Comparison of ENCODE assay signal across 1 cellular context in the genomic region with DNA sequence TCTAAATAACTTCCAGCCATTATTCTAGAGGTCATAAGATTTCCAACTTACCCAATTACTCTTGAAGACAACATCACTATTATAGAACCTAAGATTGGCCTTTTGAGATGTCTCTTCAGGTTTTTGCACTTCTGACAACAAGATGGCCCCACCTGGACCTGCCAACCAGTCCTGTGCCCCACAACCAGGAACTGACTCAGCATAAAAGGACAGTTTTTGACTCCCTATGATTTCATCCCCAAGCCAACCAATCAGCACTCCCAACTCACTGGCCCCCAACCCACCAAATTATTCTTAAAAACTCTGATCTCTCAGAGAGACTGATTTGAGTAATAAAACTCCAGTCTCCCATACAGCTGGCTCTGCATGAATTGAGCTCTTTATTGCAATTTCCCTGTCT.
A peak's percentile ranks its signal among the peaks of the same experiment; 100 is the strongest.
TF ChIP-seq lines count a peak whose summit lies in the region.

No MANE protein-coding gene starts in this region.

TF ChIP-seq in K562, 482 proteins besides CTCF, POLR2A, EP300 and RAD21 (continued from another document):
- TF ChIP-seq MAFK (IDR thresholded peaks at IDR 0.05; ENCODE audit: low read length) = peak; percentile 64; the same call in 1 of the 2 replicates
- TF ChIP-seq PHF21A (IDR thresholded peaks at IDR 0.05; ENCODE audit: borderline replicate concordance, low read depth) = no peak
